Comparison of ENCODE assay signal across 1 cellular context in the genomic region with DNA sequence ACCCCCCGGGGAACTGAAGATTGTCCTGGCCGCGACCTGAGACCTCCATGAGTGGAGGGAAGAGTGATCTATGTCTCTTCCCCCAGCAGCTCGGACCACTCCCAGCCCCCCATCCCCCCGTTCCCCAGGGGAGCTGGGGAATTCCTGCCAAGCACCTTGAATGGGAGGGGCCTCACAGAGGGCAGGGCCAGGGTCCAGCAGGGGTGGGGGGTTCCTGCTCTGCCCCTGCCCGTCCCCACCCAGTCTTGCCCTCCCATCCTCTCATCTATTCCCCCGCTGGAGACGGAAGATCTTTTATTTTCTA.
TF ChIP-seq lines count a peak whose summit lies in the region.

No MANE protein-coding gene starts in this region.

TF ChIP-seq in HEK293, 187 proteins besides CTCF, POLR2A, EP300 and RAD21 (continued from another document):
- TF ChIP-seq ZNF501 (tag by site-specific recombination; IDR thresholded peaks at IDR 0.05) = no peak
